Comparison of ENCODE assay signal across 22 cellular contexts in the genomic region with DNA sequence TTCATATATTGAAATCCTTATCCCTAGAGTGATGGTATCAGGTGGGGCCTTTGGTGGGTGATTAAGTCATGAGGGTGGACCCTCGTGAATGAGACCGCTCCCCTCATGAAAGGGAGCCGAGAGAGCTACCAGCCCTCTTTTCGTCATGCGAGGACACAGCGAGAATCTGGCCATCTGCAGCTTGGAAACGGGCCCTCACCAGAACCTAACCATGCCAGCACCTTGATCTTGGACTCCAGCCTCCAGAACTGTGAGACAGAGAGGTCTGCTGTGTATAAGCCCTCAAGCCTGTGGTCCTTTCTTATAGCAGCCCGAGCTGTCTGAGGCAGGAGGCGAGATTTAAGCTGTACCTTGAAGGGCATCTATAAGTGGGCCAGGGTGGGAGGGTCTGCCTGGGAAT.
"Had no signal": no experiment of that assay in that cellular context is flagged by ENCODE, and none has a peak within 500 bp of the region (broad histone marks: within the 10 kb centered on the region; RNA-seq: fewer than 3 reads in every experiment).

No MANE protein-coding gene starts in this region.

- H3K36me3 ChIP-seq: esophagus muscularis mucosa, gastroesophageal sphincter, heart left ventricle, left lung, lower lobe of right lung had no signal

- DNase-seq: dermis blood vessel endothelial cell; dorsolateral prefrontal cortex; effector CD4-positive, alpha-beta T cell; effector memory CD4-positive, alpha-beta T cell; foreskin keratinocyte; heart left ventricle; hippocampal formation; left cardiac atrium; left lung; left ventricle myocardium superior; lower lobe of right lung; mesenchymal stem cell; mucosa of descending colon; naive B cell had no signal

- H3K27ac ChIP-seq: coronary artery, dorsolateral prefrontal cortex, esophagus muscularis mucosa, foreskin keratinocyte, gastroesophageal sphincter, heart left ventricle, left lung, lower lobe of right lung had no signal

- H3K4me3 ChIP-seq: coronary artery, dorsolateral prefrontal cortex, esophagus muscularis mucosa, gastroesophageal sphincter, heart left ventricle, left lung, lower lobe of right lung, mucosa of descending colon had no signal

- FAIRE-seq: colon, endothelial cell of umbilical vein, frontal cortex, islet of Langerhans, keratinocyte had no signal

- H3K9me3 ChIP-seq: esophagus muscularis mucosa, gastroesophageal sphincter, heart left ventricle, left lung, lower lobe of right lung, mucosa of descending colon had no signal

- H3K4me1 ChIP-seq: foreskin keratinocyte, gastroesophageal sphincter, left lung, lower lobe of right lung had no signal

- ATAC-seq: foreskin keratinocyte, gastroesophageal sphincter, heart left ventricle, left cardiac atrium, left lung, left ventricle myocardium superior, lower lobe of right lung, mucosa of descending colon had no signal
